ENCODE assay signal across 10 cellular contexts in the genomic region with DNA sequence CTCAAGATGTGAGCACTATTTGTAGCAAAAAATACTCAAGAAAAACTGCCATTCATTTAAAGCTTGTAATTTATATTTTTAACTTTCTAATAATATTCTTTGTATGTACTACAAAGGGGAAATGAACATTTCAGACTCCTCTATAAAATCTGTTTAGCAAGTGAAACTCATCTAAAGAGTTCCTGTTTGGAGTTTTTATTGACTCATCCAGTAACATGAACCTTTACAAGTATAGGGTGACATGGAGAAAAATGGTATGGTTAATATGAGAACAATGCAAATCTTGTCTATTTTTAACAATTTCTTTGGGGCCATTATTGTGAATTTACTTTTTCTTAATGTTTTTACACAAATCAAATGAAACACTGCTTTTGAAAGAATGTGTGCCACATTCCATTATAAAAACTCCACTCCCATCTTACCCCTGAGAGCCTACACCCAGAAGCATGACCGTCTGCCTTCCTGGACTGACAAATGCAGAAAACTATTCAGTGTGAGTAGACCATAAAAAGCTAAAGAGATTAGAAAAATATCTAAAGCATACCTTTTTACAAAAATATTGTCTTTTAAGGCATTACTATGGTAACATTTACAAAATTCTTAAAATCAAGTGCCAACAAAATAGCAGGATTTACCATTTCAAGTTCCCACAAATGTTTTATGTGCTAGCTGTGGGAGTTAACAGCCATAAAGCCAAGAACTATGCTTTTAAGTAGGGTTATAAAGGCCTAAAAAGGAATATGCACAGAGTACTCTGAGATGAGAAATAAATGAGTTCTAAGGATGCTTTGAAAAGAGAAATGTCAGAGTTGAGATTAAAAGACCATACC.
DNase-seq lines count a peak whose midpoint lies in the region; ATAC-seq lines count a peak whose summit lies in the region.
"Had no signal": no experiment of that assay in that cellular context is flagged by ENCODE, and none has a peak within 500 bp of the region (broad histone marks: within the 10 kb centered on the region; RNA-seq: fewer than 3 reads in every experiment).

No MANE protein-coding gene starts in this region.

- DNase-seq in COLO829 (ENCODE audit: low spot score) (peak; percentile 35), dedifferentiated amniotic fluid mesenchymal stem cell (ENCODE audit: extremely low spot score) (peak; percentile 72), DMS114 treated with DMSO at 0.1 percent for 48 hours (lab: John Stamatoyannopoulos, UW; ENCODE audit: unreplicated experiment) (no peak), LoVo (ENCODE audit: low spot score) (no peak), germinal center (ENCODE audit: low spot score) (no peak)
- DNase-seq: immature natural killer cell; stimulated activated naive CD4-positive, alpha-beta T cell had no signal

- ATAC-seq in GM21367 (IDR thresholded peaks at IDR 0.05; ENCODE audit: unreplicated experiment) = peak; percentile 64
- ATAC-seq in HG03159 (IDR thresholded peaks at IDR 0.05; ENCODE audit: unreplicated experiment) = peak; percentile 85
- no peak for ATAC-seq in HG03108 (IDR thresholded peaks at IDR 0.05; ENCODE audit: unreplicated experiment)

Comparison
In these comparisons a context has a peak if more than half of its experiments do, and no peak if none do; other contexts are left out.
1. DNase-seq: peak in COLO829 (single experiment) and dedifferentiated amniotic fluid mesenchymal stem cell (single experiment); none in DMS114 treated with DMSO at 0.1 percent for 48 hours (single experiment), LoVo (single experiment) and germinal center (single experiment).